12 cellular contexts compared by ENCODE assay signal in the genomic region with DNA sequence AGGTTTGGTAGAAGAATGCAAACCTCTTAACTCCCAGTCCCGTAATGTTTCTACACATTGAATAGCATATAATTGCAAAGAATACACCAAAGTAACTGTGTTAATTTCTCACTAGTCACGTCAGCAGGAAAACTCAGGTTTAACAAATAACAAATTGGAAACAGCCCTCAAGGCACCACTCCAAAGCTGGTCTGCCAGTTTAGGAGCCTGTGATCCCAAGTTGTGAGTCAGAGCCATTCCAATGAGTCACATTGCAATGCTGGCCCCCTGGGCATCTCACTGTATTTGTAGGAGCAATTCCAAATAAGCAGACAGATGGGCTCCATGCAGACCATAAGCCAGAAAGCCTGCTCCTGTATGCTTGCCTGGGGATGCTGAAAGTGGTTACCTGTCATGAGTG.
DNase-seq lines count a peak whose midpoint lies in the region; ATAC-seq and TF ChIP-seq lines count a peak whose summit lies in the region.
"Had no signal": no experiment of that assay in that cellular context is flagged by ENCODE, and none has a peak within 500 bp of the region (broad histone marks: within the 10 kb centered on the region; RNA-seq: fewer than 3 reads in every experiment).

No MANE protein-coding gene starts in this region.

- TF ChIP-seq CTCF in neural progenitor cell (IDR thresholded peaks at IDR 0.05): no peak

- no peaks in the 10 kb centered on the region for H3F3A ChIP-seq in neural progenitor cell (ENCODE audit: low read depth)

- H3K27ac Mint-ChIP-seq in neural progenitor cell: no peak overlapping the region
- H3K27ac Mint-ChIP-seq: activated CD4-positive, alpha-beta T cell treated with anti-CD3 and anti-CD28 coated beads for 36 hours had no signal

- H3K9me3 Mint-ChIP-seq in neural progenitor cell: no peaks in the 10 kb centered on the region

- no peaks in the 10 kb centered on the region for H3K36me3 Mint-ChIP-seq in neural progenitor cell

- H3K4me3 ChIP-seq in SJSA1: no peak overlapping the region
- H3K4me3 ChIP-seq in skeletal muscle satellite cell (ENCODE audit: low read length): no peak overlapping the region
- H3K4me3 ChIP-seq in neural progenitor cell: no peak overlapping the region

- no peak overlapping the region for H3K9ac ChIP-seq in skeletal muscle satellite cell (ENCODE audit: low read depth, low read length)
- H3K9ac ChIP-seq in neural progenitor cell: no peak overlapping the region

- no peaks in the 10 kb centered on the region for H4K20me1 ChIP-seq in neural progenitor cell (ENCODE audit: low read depth)

- peaks cover 4% of the 10 kb centered on the region for H3K27me3 Mint-ChIP-seq in neural progenitor cell (ENCODE audit: insufficient read depth, low read depth)
- H3K27me3 Mint-ChIP-seq: activated CD4-positive, alpha-beta T cell treated with anti-CD3 and anti-CD28 coated beads for 36 hours had no signal

- H3K4me2 ChIP-seq in skeletal muscle satellite cell (ENCODE audit: low read length) (peak overlapping the region; percentile 18), neural progenitor cell (no peak overlapping the region)

- peaks cover 26% of the 10 kb centered on the region for H3K4me1 ChIP-seq in SJSA1 (replicated peaks)
- peaks cover 19% of the 10 kb centered on the region for H3K4me1 ChIP-seq in skeletal muscle satellite cell (ENCODE audit: control insufficient read depth, insufficient read depth, low read length)
- no peaks in the 10 kb centered on the region for H3K4me1 ChIP-seq in neural progenitor cell

- ATAC-seq in GM21360 (IDR thresholded peaks at IDR 0.05; ENCODE audit: unreplicated experiment): no peak
- ATAC-seq: activated CD4-positive, alpha-beta T cell treated with anti-CD3 and anti-CD28 coated beads for 36 hours had no signal

- no peak overlapping the region for H3K4me3 Mint-ChIP-seq in neural progenitor cell
- H3K4me3 Mint-ChIP-seq: activated CD4-positive, alpha-beta T cell treated with anti-CD3 and anti-CD28 coated beads for 36 hours had no signal

- no peaks in the 10 kb centered on the region for H3K79me2 ChIP-seq in neural progenitor cell (ENCODE audit: low read depth)

- peak; percentile 82 for DNase-seq in GM04504 (ENCODE audit: low read depth)
- peak; percentile 92 to 94 for DNase-seq in SJSA1 (ENCODE audit: low read depth in 1 of 2, low spot score in 2 of 2)
- DNase-seq in fibroblast of the conjunctiva (ENCODE audit: low read depth): peak; percentile 85
- no peak for DNase-seq in neural progenitor cell (ENCODE audit: low spot score)
- no peak for DNase-seq in occipital lobe (lab: John Stamatoyannopoulos, UW)
- DNase-seq in activated CD4-positive, alpha-beta T cell treated with anti-CD3 and anti-CD28 coated beads for 48 hours: no peak
- DNase-seq: activated CD4-positive, alpha-beta T cell treated with anti-CD3 and anti-CD28 coated beads for 36 hours; activated naive CD4-positive, alpha-beta T cell treated with anti-CD3 and anti-CD28 coated beads, Interleukin-2, amount 50 U/mL, for 16 hours; stimulated activated CD4-positive, alpha-beta T cell treated with anti-CD3 and anti-CD28 coated beads, Interleukin-15, amount 100 ng/mL, for 24 hours had no signal

- H3K27me3 ChIP-seq in SJSA1 (replicated peaks) (no peaks in the 10 kb centered on the region), skeletal muscle satellite cell (ENCODE audit: control insufficient read depth, insufficient read depth, low read length) (no peaks in the 10 kb centered on the region), neural progenitor cell (no peaks in the 10 kb centered on the region)

- H3K36me3 ChIP-seq in SJSA1: no peaks in the 10 kb centered on the region
- H3K36me3 ChIP-seq in skeletal muscle satellite cell (ENCODE audit: insufficient read depth, low read length): no peaks in the 10 kb centered on the region
- no peaks in the 10 kb centered on the region for H3K36me3 ChIP-seq in neural progenitor cell

- H3K4me1 Mint-ChIP-seq in neural progenitor cell: no peaks in the 10 kb centered on the region
- H3K4me1 Mint-ChIP-seq: activated CD4-positive, alpha-beta T cell treated with anti-CD3 and anti-CD28 coated beads for 36 hours had no signal

- no peak overlapping the region for H2AFZ ChIP-seq in neural progenitor cell (replicated peaks)

- H3K9me3 ChIP-seq in SJSA1 (replicated peaks) (no peaks in the 10 kb centered on the region), skeletal muscle satellite cell (replicated peaks; ENCODE audit: low read length) (no peaks in the 10 kb centered on the region), neural progenitor cell (ENCODE audit: low read depth) (no peaks in the 10 kb centered on the region)

- H3K27ac ChIP-seq in SJSA1 (peak overlapping the region; percentile 18; the same call in 1 of the 2 replicates), neural progenitor cell (no peak overlapping the region)
- H3K27ac ChIP-seq: epithelial cell of prostate had no signal

Comparison
In these comparisons a context has a peak if more than half of its experiments do, and no peak if none do; other contexts are left out.
1. DNase-seq: peak in GM04504 (single experiment), SJSA1 (2 of 2) and fibroblast of the conjunctiva (single experiment); none in neural progenitor cell (single experiment), occipital lobe (single experiment) and activated CD4-positive, alpha-beta T cell treated with anti-CD3 and anti-CD28 coated beads for 48 hours (single experiment).